19 cellular contexts compared by ENCODE assay signal in genomic region chr22:31613904-31614296, GRCh38. TPM values are rescaled to one million over a fixed set of nuclear protein-coding genes. Genes with fewer than 3 reads are reported as not detected.
DNase-seq lines count a peak whose midpoint lies in the region; ATAC-seq, FAIRE-seq and TF ChIP-seq lines count a peak whose summit lies in the region.
"Had no signal": no experiment of that assay in that cellular context is flagged by ENCODE, and none has a peak within 500 bp of the region (broad histone marks: within the 10 kb centered on the region; RNA-seq: fewer than 3 reads in every experiment).

No MANE protein-coding gene starts in this region.

- ATAC-seq in CD4-positive, alpha-beta T cell (ENCODE audit: poor library complexity) = no peak
- ATAC-seq: activated CD4-positive, CD25-positive, alpha-beta regulatory T cell treated with anti-CD3 and anti-CD28 coated beads, Interleukin-2, amount 50 U/mL, for 24 hours had no signal

- POLR2A ChIA-PET in CD4-positive, alpha-beta T cell (lab: Charles Lee) = interaction anchor here (2.3 kb wide), 1 partner anchor 16 kb away, joined by 6 read pairs; no protein-coding TSS in a partner anchor

- peaks cover 16% of the 10 kb centered on the region for H3K4me1 Mint-ChIP-seq in T-helper 2 cell treated with Interferon-gamma antibody and Interleukin-4, amounts not matched to agents 5 μg/mL and 100 μg/mL, for 36 hours (ENCODE audit: low read depth)
- peaks cover 7% of the 10 kb centered on the region for H3K4me1 Mint-ChIP-seq in CD4-positive, alpha-beta T cell (ENCODE audit: low read depth)
- peaks cover 15% of the 10 kb centered on the region for H3K4me1 Mint-ChIP-seq in activated T-helper 2 cell treated with anti-CD3 and anti-CD28 coated beads, Interferon-gamma antibody, Interleukin-2, Interleukin-4, amounts not matched to agents 10 μg/mL and 5 μg/mL and 100 μg/mL, durations not matched to agents 14 hours and 24 hours and 36 hours (ENCODE audit: low read depth)
- peaks cover 24% of the 10 kb centered on the region for H3K4me1 Mint-ChIP-seq in nephron

- H3K27ac ChIP-seq in CD4-positive, alpha-beta T cell (ENCODE audit: low read depth, low read length) = no peak overlapping the region
- no peak overlapping the region for H3K27ac ChIP-seq in stomach
- H3K27ac ChIP-seq: SJCRH30 had no signal

- H3K27ac Mint-ChIP-seq in T-helper 2 cell treated with Interferon-gamma antibody and Interleukin-4, amounts not matched to agents 5 μg/mL and 100 μg/mL, for 36 hours = peak overlapping the region; percentile 69
- H3K27ac Mint-ChIP-seq in CD4-positive, alpha-beta T cell = peak overlapping the region; percentile 59
- peak overlapping the region; percentile 36 for H3K27ac Mint-ChIP-seq in activated T-helper 2 cell treated with anti-CD3 and anti-CD28 coated beads, Interferon-gamma antibody, Interleukin-2, Interleukin-4, amounts not matched to agents 10 μg/mL and 5 μg/mL and 100 μg/mL, durations not matched to agents 14 hours and 24 hours and 36 hours
- peak overlapping the region in 2 of 3 experiments; percentile 6 to 18 for H3K27ac Mint-ChIP-seq in nephron

- 81 to 85% (median 84%) methylated on average over 10 of the region's 10 CpGs for WGBS in stomach, 5 donors

- H3K9me3 ChIP-seq in CD4-positive, alpha-beta T cell (ENCODE audit: control insufficient read depth, low read length) = no peaks in the 10 kb centered on the region
- H3K9me3 ChIP-seq in stomach = no peaks in the 10 kb centered on the region
- H3K9me3 ChIP-seq: SJCRH30, tibial nerve had no signal

- no peak for FAIRE-seq in GM12891 (lab: Jason Lieb, UNC)

- peaks cover 10 to 71% (median 50%) of the 10 kb centered on the region in 4 donors for H3K36me3 ChIP-seq in stomach

- CTCF ChIA-PET in CD4-positive, alpha-beta T cell (lab: Charles Lee) = interaction anchor here (1.1 kb wide), 1 partner anchor 19 kb away, joined by 3 read pairs; no protein-coding TSS in a partner anchor

- H3K4me3 Mint-ChIP-seq in T-helper 2 cell treated with Interferon-gamma antibody and Interleukin-4, amounts not matched to agents 5 μg/mL and 100 μg/mL, for 36 hours = no peak overlapping the region
- H3K4me3 Mint-ChIP-seq in CD4-positive, alpha-beta T cell = no peak overlapping the region
- H3K4me3 Mint-ChIP-seq in activated T-helper 2 cell treated with anti-CD3 and anti-CD28 coated beads, Interferon-gamma antibody, Interleukin-2, Interleukin-4, amounts not matched to agents 10 μg/mL and 5 μg/mL and 100 μg/mL, durations not matched to agents 14 hours and 24 hours and 36 hours (ENCODE audit: low read depth) = no peak overlapping the region
- H3K4me3 Mint-ChIP-seq in nephron = no peak overlapping the region
- H3K4me3 Mint-ChIP-seq: immature natural killer cell had no signal

- no peaks in the 10 kb centered on the region for H3K27me3 ChIP-seq in CD4-positive, alpha-beta T cell (ENCODE audit: control insufficient read depth, insufficient read depth, low read length)
- no peaks in the 10 kb centered on the region for H3K27me3 ChIP-seq in stomach
- H3K27me3 ChIP-seq: SJCRH30, tibial nerve had no signal

- no peak overlapping the region for H3K4me3 ChIP-seq in stomach
- H3K4me3 ChIP-seq: lung, SJCRH30, tibial nerve had no signal

- no peak for DNase-seq in T-helper 2 cell treated with Interferon-gamma antibody and Interleukin-4, amounts not matched to agents 5 μg/mL and 100 μg/mL, for 36 hours (ENCODE audit: low spot score)
- DNase-seq in T-helper 2 cell (no peak), GM12891 (ENCODE audit: insufficient read length, low spot score) (no peak), NOMO-1 treated with dmso at 0.1 percent for 144 hours (lab: John Stamatoyannopoulos, UW; ENCODE audit: unreplicated experiment) (no peak), stomach (no peak)
- DNase-seq in CD4-positive, alpha-beta T cell = no peak
- DNase-seq in activated T-helper 2 cell treated with anti-CD3 and anti-CD28 coated beads, Interferon-gamma antibody, Interleukin-2, Interleukin-4, amounts not matched to agents 10 μg/mL and 5 μg/mL and 100 μg/mL, durations not matched to agents 14 hours and 24 hours and 36 hours (ENCODE audit: low spot score) = no peak
- DNase-seq: 8988T; anterior cingulate cortex; DMS53; effector memory CD4-positive, alpha-beta T cell; immature natural killer cell; NCI-H526 treated with DMSO at 0.1 percent for 48 hours; SJCRH30; stimulated activated CD4-positive, alpha-beta T cell treated with anti-CD3 and anti-CD28 coated beads, Interleukin-12 subunit alpha, Interleukin-12 subunit beta, amount 100 ng/mL, for 4 hours had no signal

- peaks cover 5 to 36% (median 19%) of the 10 kb centered on the region in 4 donors for H3K4me1 ChIP-seq in stomach

- TF ChIP-seq CTCF in CD4-positive, alpha-beta T cell (IDR thresholded peaks at IDR 0.05) = no peak
- no peak for TF ChIP-seq CTCF in nephron (IDR thresholded peaks at IDR 0.05; ENCODE audit: unreplicated experiment in 3 of 3)
- TF ChIP-seq CTCF in stomach (IDR thresholded peaks at IDR 0.05) = no peak

- H3K27me3 Mint-ChIP-seq in T-helper 2 cell treated with Interferon-gamma antibody and Interleukin-4, amounts not matched to agents 5 μg/mL and 100 μg/mL, for 36 hours (ENCODE audit: low read depth) = no peaks in the 10 kb centered on the region
- no peaks in the 10 kb centered on the region for H3K27me3 Mint-ChIP-seq in CD4-positive, alpha-beta T cell
- no peaks in the 10 kb centered on the region for H3K27me3 Mint-ChIP-seq in activated T-helper 2 cell treated with anti-CD3 and anti-CD28 coated beads, Interferon-gamma antibody, Interleukin-2, Interleukin-4, amounts not matched to agents 10 μg/mL and 5 μg/mL and 100 μg/mL, durations not matched to agents 14 hours and 24 hours and 36 hours (ENCODE audit: low read depth)
- H3K27me3 Mint-ChIP-seq in nephron (ENCODE audit: low read depth) = no peaks in the 10 kb centered on the region

- peaks cover 37% of the 10 kb centered on the region for H3K36me3 Mint-ChIP-seq in T-helper 2 cell treated with Interferon-gamma antibody and Interleukin-4, amounts not matched to agents 5 μg/mL and 100 μg/mL, for 36 hours (ENCODE audit: low read depth)
- peaks cover 85% of the 10 kb centered on the region for H3K36me3 Mint-ChIP-seq in CD4-positive, alpha-beta T cell (ENCODE audit: low read depth)
- H3K36me3 Mint-ChIP-seq in activated T-helper 2 cell treated with anti-CD3 and anti-CD28 coated beads, Interferon-gamma antibody, Interleukin-2, Interleukin-4, amounts not matched to agents 10 μg/mL and 5 μg/mL and 100 μg/mL, durations not matched to agents 14 hours and 24 hours and 36 hours (ENCODE audit: low read depth) = peaks cover 68% of the 10 kb centered on the region
- H3K36me3 Mint-ChIP-seq in nephron (ENCODE audit: low read depth) = peaks cover 6% of the 10 kb centered on the region

- TF ChIP-seq POLR2A in GM12891 (IDR thresholded peaks at IDR 0.05; ENCODE audit: low read depth, low read length) (no peak), stomach (IDR thresholded peaks at IDR 0.05) (no peak)

- TF ChIP-seq EP300 in stomach (IDR thresholded peaks at IDR 0.05) = no peak

- no peaks in the 10 kb centered on the region for H3K9me3 Mint-ChIP-seq in T-helper 2 cell treated with Interferon-gamma antibody and Interleukin-4, amounts not matched to agents 5 μg/mL and 100 μg/mL, for 36 hours
- no peaks in the 10 kb centered on the region for H3K9me3 Mint-ChIP-seq in CD4-positive, alpha-beta T cell
- no peaks in the 10 kb centered on the region for H3K9me3 Mint-ChIP-seq in activated T-helper 2 cell treated with anti-CD3 and anti-CD28 coated beads, Interferon-gamma antibody, Interleukin-2, Interleukin-4, amounts not matched to agents 10 μg/mL and 5 μg/mL and 100 μg/mL, durations not matched to agents 14 hours and 24 hours and 36 hours
- no peaks in the 10 kb centered on the region for H3K9me3 Mint-ChIP-seq in nephron
- H3K9me3 Mint-ChIP-seq: immature natural killer cell had no signal

- intact Hi-C loops in CD4-positive, alpha-beta T cell (cut with DNase I, micrococcal nuclease) = no loop called here
- intact Hi-C loops in activated T-helper 2 cell treated with anti-CD3 and anti-CD28 coated beads, Interferon-gamma antibody, Interleukin-2, Interleukin-4, amounts not matched to agents 10 μg/mL and 5 μg/mL and 100 μg/mL, durations not matched to agents 14 hours and 24 hours and 36 hours (cut with micrococcal nuclease) = no loop called here
- intact Hi-C loops in stomach (cut with DNase I; ENCODE audit: low total_unique reads) = no loop called here

TF ChIP-seq in GM12891, 5 proteins besides CTCF, POLR2A, EP300 and RAD21:
- no peak for TF ChIP-seq POU2F2 (IDR thresholded peaks at IDR 0.05; ENCODE audit: low read depth, low read length)
- TF ChIP-seq PAX5 (IDR thresholded peaks at IDR 0.05; ENCODE audit: insufficient read depth, low read length, severe bottlenecking) = no peak
- TF ChIP-seq TAF1 (IDR thresholded peaks at IDR 0.05; ENCODE audit: low read depth, low read length) = no peak
- no peak for TF ChIP-seq SPI1 (IDR thresholded peaks at IDR 0.05; ENCODE audit: low read depth, low read length)
- no peak for TF ChIP-seq POLR2AphosphoS5 (IDR thresholded peaks at IDR 0.05; ENCODE audit: low read depth, low read length)

RNA-seq across cellular contexts. Expression of gene PISD, which starts 48.1 kb away (rescaled TPM):
- 10 to 100 TPM; 23.4 to 25.3 TPM for total RNA-seq in CD4-positive, alpha-beta T cell
- total RNA-seq in activated T-helper 2 cell treated with anti-CD3 and anti-CD28 coated beads, Interferon-gamma antibody, Interleukin-2, Interleukin-4, amounts not matched to agents 10 μg/mL and 5 μg/mL and 100 μg/mL, durations not matched to agents 14 hours and 24 hours and 36 hours = 44.3 and 44.9 TPM in 2 replicates
- polyA plus RNA-seq in GM12891 (2012; ENCODE audit: low read depth, missing spikeins) = 29.0 TPM
- 10 to 100 TPM; 10.3 to 99.8 (median 56.2) TPM for total RNA-seq in stomach
- polyA plus RNA-seq in stomach = 10 to 100 TPM; 13.9 to 27.4 (median 16.8) TPM

Comparison
In these comparisons a context has a peak if more than half of its experiments do, and no peak if none do; other contexts are left out.
1. H3K27ac Mint-ChIP-seq: peak in every context shown above with its lines; median percentile 69 in T-helper 2 cell treated with Interferon-gamma antibody and Interleukin-4, amounts not matched to agents 5 μg/mL and 100 μg/mL, for 36 hours; 59 in CD4-positive, alpha-beta T cell; 36 in activated T-helper 2 cell treated with anti-CD3 and anti-CD28 coated beads, Interferon-gamma antibody, Interleukin-2, Interleukin-4, amounts not matched to agents 10 μg/mL and 5 μg/mL and 100 μg/mL, durations not matched to agents 14 hours and 24 hours and 36 hours; 12 in nephron.